Comparison of ENCODE assay signal across 9 cellular contexts in genomic region chr6:118283759-118284158, GRCh38.
A peak's percentile ranks its signal among the peaks of the same experiment; 100 is the strongest.
DNase-seq lines count a peak whose midpoint lies in the region; ATAC-seq and TF ChIP-seq lines count a peak whose summit lies in the region.
"Had no signal": no experiment of that assay in that cellular context is flagged by ENCODE, and none has a peak within 500 bp of the region (broad histone marks: within the 10 kb centered on the region; RNA-seq: fewer than 3 reads in every experiment).

No MANE protein-coding gene starts in this region.

- POLR2A ChIA-PET in SK-N-SH (lab: Yijun Ruan, JAX), result no interaction called here

- no peak overlapping the region for H3K4me3 ChIP-seq in SK-N-SH (ENCODE audit: low read depth in 2 of 2, low read length in 1 of 2)
- H3K4me3 ChIP-seq in mammary epithelial cell (replicated peaks in 1 of 3; ENCODE audit: insufficient read depth in 1 of 3, low read depth in 2 of 3, low read length in 3 of 3), result no peak overlapping the region

- TF ChIP-seq RAD21 in SK-N-SH (IDR thresholded peaks at IDR 0.05; ENCODE audit: low read length), result peak; percentile 88

- in situ Hi-C loops in mammary epithelial cell (cut with MboI; ENCODE audit: low sequenced_read_pairs in 2 of 2), result loop anchor here (5.0 to 25.0 kb wide), 5 partner anchors 229 to 521 kb away; no protein-coding TSS in a partner anchor

- 4% methylated on average over 8 of the region's 8 CpGs for WGBS in SK-N-SH (ENCODE audit: low lambda C conversion rate)
- WGBS in mammary epithelial cell (ENCODE audit: low coverage, missing lambda C conversion rate), result 2% methylated on average over 8 of the region's 8 CpGs

- TF ChIP-seq CTCF in SK-N-SH (IDR thresholded peaks at IDR 0.05) (peak; percentile 90), mammary epithelial cell (conservative IDR thresholded peaks at IDR 0.05 in 1 of 2, IDR thresholded peaks at IDR 0.05 in 1 of 2; ENCODE audit: extremely low read depth in 1 of 2, insufficient read depth in 1 of 2, low read depth in 1 of 2, low read length in 2 of 2) (peak; percentile 77 to 80)

- CTCF ChIA-PET in SK-N-SH (lab: Yijun Ruan, JAX) (interaction anchor here (0.6 to 5.8 kb wide), 39 partner anchors 9 to 834 kb away, joined by 3 to 38 read pairs (median 4); partner anchors contain the start of gene PLN), mammary epithelial cell (lab: Charles Lee; ENCODE audit: low non-redundant PET) (no interaction called here)

- H3K4me2 ChIP-seq in SK-N-SH, result no peak overlapping the region; the same call in 1 of the 2 replicates
- peak overlapping the region; percentile 34 for H3K4me2 ChIP-seq in mammary epithelial cell (ENCODE audit: insufficient read depth, low read depth, low read length)

- no peaks in the 10 kb centered on the region; the same call in 1 of the 2 replicates for H3K27me3 ChIP-seq in SK-N-SH (ENCODE audit: insufficient read depth)
- H3K27me3 ChIP-seq in mammary epithelial cell (ENCODE audit: insufficient read depth, low read length), result no peaks in the 10 kb centered on the region

- H2AFZ ChIP-seq in SK-N-SH (ENCODE audit: low read depth), result no peak overlapping the region
- H2AFZ ChIP-seq in mammary epithelial cell (ENCODE audit: low read depth, low read length), result no peak overlapping the region

- no peaks in the 10 kb centered on the region for H3K9me2 ChIP-seq in SK-N-SH

- intact Hi-C loops in mammary epithelial cell (cut with micrococcal nuclease), result loop anchor here (1.0 to 10.0 kb wide), 9 partner anchors 226 to 827 kb away; partner anchors contain the start of gene ASF1A

- H3K9me3 ChIP-seq in SK-N-SH, result no peaks in the 10 kb centered on the region
- H3K9me3 ChIP-seq in mammary epithelial cell (replicated peaks; ENCODE audit: insufficient read depth, low read length), result no peaks in the 10 kb centered on the region

- no TSS peak for BruUV-seq in mammary epithelial cell (replicated peaks; lab: Mats Ljungman, UMichigan)

- DNase-seq in activated CD4-positive, CD25-positive, alpha-beta regulatory T cell (lab: John Stamatoyannopoulos, UW), result peak in 3 of 4 experiments; percentile 2 to 7 (median 2)
- DNase-seq in NAMALWA (ENCODE audit: low spot score), result peak; percentile 74
- DNase-seq in SK-N-SH, result peak; percentile 48
- peak; percentile 56 for DNase-seq in mammary epithelial cell
- peak; percentile 71 for DNase-seq in left kidney (ENCODE audit: low read depth, low spot score)
- peak in 5 of 6 experiments; percentile 8 to 65 (median 42) for DNase-seq in stimulated activated naive CD4-positive, alpha-beta T cell (lab: John Stamatoyannopoulos, UW)

- H3K4me1 ChIP-seq in SK-N-SH (ENCODE audit: control insufficient read depth in 1 of 2, insufficient read depth in 2 of 2, low read depth in 1 of 2, low read length in 1 of 2), result no peaks in the 10 kb centered on the region; a peak in 2 of 4 replicates
- no peaks in the 10 kb centered on the region for H3K4me1 ChIP-seq in mammary epithelial cell (ENCODE audit: insufficient read depth, low read length)

- dilution Hi-C loops in mammary epithelial cell (cut with HindIII; ENCODE audit: low sequenced_read_pairs), result no loop called here

- ATAC-seq in activated CD4-positive, CD25-positive, alpha-beta regulatory T cell treated with anti-CD3 and anti-CD28 coated beads, Interleukin-2, amount 50 U/mL, for 24 hours, result no peak
- no peak for ATAC-seq in GM19452 (IDR thresholded peaks at IDR 0.05; ENCODE audit: unreplicated experiment)

- no peak overlapping the region for H3K27ac ChIP-seq in SK-N-SH (ENCODE audit: low read depth in 2 of 2, low read length in 1 of 2)
- no peak overlapping the region for H3K27ac ChIP-seq in mammary epithelial cell (ENCODE audit: insufficient read depth, low read depth, low read length)
- H3K27ac ChIP-seq: epithelial cell of prostate had no signal

- H3K79me2 ChIP-seq in SK-N-SH (ENCODE audit: insufficient read depth) (no peaks in the 10 kb centered on the region), mammary epithelial cell (ENCODE audit: insufficient read depth, low read length) (no peaks in the 10 kb centered on the region)

- no peak for TF ChIP-seq EP300 in SK-N-SH (IDR thresholded peaks at IDR 0.05; ENCODE audit: borderline replicate concordance in 1 of 2, low read depth in 1 of 2, low read length in 1 of 2)

- H3F3A ChIP-seq in SK-N-SH (replicated peaks; ENCODE audit: insufficient read depth), result no peaks in the 10 kb centered on the region

- H3K9ac ChIP-seq in SK-N-SH (no peak overlapping the region), mammary epithelial cell (ENCODE audit: insufficient read depth, low read length) (no peak overlapping the region)

- no peaks in the 10 kb centered on the region for H4K20me1 ChIP-seq in SK-N-SH (ENCODE audit: insufficient read depth)
- H4K20me1 ChIP-seq in mammary epithelial cell (ENCODE audit: insufficient read depth, low read length), result no peaks in the 10 kb centered on the region

- H3K36me3 ChIP-seq in SK-N-SH (replicated peaks in 1 of 2; ENCODE audit: control insufficient read depth in 1 of 2, insufficient read depth in 2 of 2, low read length in 1 of 2) (no peaks in the 10 kb centered on the region), mammary epithelial cell (ENCODE audit: insufficient read depth, low read length) (no peaks in the 10 kb centered on the region)

TF ChIP-seq in SK-N-SH, 30 proteins besides CTCF, POLR2A, EP300 and RAD21:
- no peak for TF ChIP-seq MAX (IDR thresholded peaks at IDR 0.05; ENCODE audit: low read depth)
- TF ChIP-seq SMC3 (IDR thresholded peaks at IDR 0.05; ENCODE audit: low read depth, low read length), result peak; percentile 84
- TF ChIP-seq USF1 (IDR thresholded peaks at IDR 0.05; ENCODE audit: borderline replicate concordance, low read depth), result no peak
- TF ChIP-seq CHD2 (IDR thresholded peaks at IDR 0.05; ENCODE audit: low read length, partially characterized antibody), result no peak
- TF ChIP-seq RCOR1 (IDR thresholded peaks at IDR 0.05; ENCODE audit: low read length), result 0 out of 2 replicates have a peak, but pooled peaks have one; percentile 9

Comparison
In these comparisons a context has a peak if more than half of its experiments do, and no peak if none do; other contexts are left out.
1. DNase-seq: peak in every context shown above with its lines; median percentile 74 in NAMALWA; 71 in left kidney; 56 in mammary epithelial cell; 48 in SK-N-SH; 42 in stimulated activated naive CD4-positive, alpha-beta T cell; 2 in activated CD4-positive, CD25-positive, alpha-beta regulatory T cell.